8 cellular contexts compared by ENCODE assay signal in genomic region chr17:64262422-64263260, GRCh38. TPM values are rescaled to one million over a fixed set of nuclear protein-coding genes. Genes with fewer than 3 reads are reported as not detected.
DNase-seq lines count a peak whose midpoint lies in the region; ATAC-seq, FAIRE-seq and TF ChIP-seq lines count a peak whose summit lies in the region.

TEX2 (minus strand) TSS chr17:64263260; CDS start chr17:64214217, 49,043 bp downstream.

- no peaks in the 10 kb centered on the region for H3K9me3 ChIP-seq in osteoblast (ENCODE audit: low read depth, low read length)
- no peaks in the 10 kb centered on the region for H3K9me3 ChIP-seq in thyroid gland

- peak; percentile 30 to 83 for TF ChIP-seq POLR2A in thyroid gland (IDR thresholded peaks at IDR 0.05)

- peak; percentile 6 for ATAC-seq in GM18519 (IDR thresholded peaks at IDR 0.05; ENCODE audit: low FRiP score, unreplicated experiment)
- peak; percentile 27 for ATAC-seq in HG03045 (IDR thresholded peaks at IDR 0.05; ENCODE audit: unreplicated experiment)

- H3K36me3 ChIP-seq in osteoblast (ENCODE audit: insufficient read depth, low read length) (no peaks in the 10 kb centered on the region), thyroid gland (no peaks in the 10 kb centered on the region)

- H2AFZ ChIP-seq in osteoblast (ENCODE audit: low read length), result peak within 1 kb of the TSS; percentile 98

- intact Hi-C loops in thyroid gland (cut with DNase I), result loop anchor here (2.0 kb wide), 1 partner anchor 88 kb away; no protein-coding TSS in a partner anchor

- H3K27ac ChIP-seq in osteoblast (ENCODE audit: low read depth, low read length), result peak within 1 kb of the TSS; percentile 45
- H3K27ac ChIP-seq in thyroid gland, result peak within 1 kb of the TSS; percentile 53 to 89 (median 88)

- H3K27me3 ChIP-seq in osteoblast (ENCODE audit: insufficient read depth, low read length) (peaks cover 13% of the 10 kb centered on the region), thyroid gland (no peaks in the 10 kb centered on the region)

- peaks cover 44% of the 10 kb centered on the region for H3K79me2 ChIP-seq in osteoblast (ENCODE audit: insufficient read depth, low read length)

- DNase-seq in 8988T (peak; percentile 39), RCC 7860 (ENCODE audit: low spot score) (peak; percentile 10), activated gamma-delta T cell (lab: John Stamatoyannopoulos, UW) (peak; percentile 58), frontal cortex (ENCODE audit: low spot score in 2 of 2) (peak; percentile 34 to 46), osteoblast (ENCODE audit: insufficient read length, low spot score, missing footprints) (peak; percentile 90), thyroid gland (peak; percentile 69 to 71)

- H3K4me3 ChIP-seq in osteoblast (ENCODE audit: insufficient read depth, low read length), result peak within 1 kb of the TSS; percentile 86
- peak within 1 kb of the TSS; percentile 75 to 98 (median 96) for H3K4me3 ChIP-seq in thyroid gland (replicated peaks in 1 of 3)

- peaks cover 25% of the 10 kb centered on the region for H3K4me1 ChIP-seq in osteoblast (ENCODE audit: insufficient read depth, low read length)
- peaks cover 20 to 27% of the 10 kb centered on the region in 2 donors for H3K4me1 ChIP-seq in thyroid gland

- FAIRE-seq in RCC 7860 (lab: Jason Lieb, UNC) (no peak), frontal cortex (lab: Jason Lieb, UNC) (no peak)

- H3K4me2 ChIP-seq in osteoblast (ENCODE audit: insufficient read depth, low read length), result peak within 1 kb of the TSS; percentile 99

- 0% methylated on average over 41 to 42 of the region's 87 CpGs for WGBS in thyroid gland, 2 donors

- no peak for TF ChIP-seq CTCF in osteoblast (IDR thresholded peaks at IDR 0.05; ENCODE audit: extremely low read depth, low read depth, low read length)
- no peak for TF ChIP-seq CTCF in thyroid gland (IDR thresholded peaks at IDR 0.05)

- peaks cover 31% of the 10 kb centered on the region for H4K20me1 ChIP-seq in osteoblast (ENCODE audit: insufficient read depth, low read length)

RNA-seq across cellular contexts. Expression of gene TEX2, which starts in this region (rescaled TPM):
- total RNA-seq in frontal cortex (31.8 TPM), osteoblast (17.7 and 20.6 TPM in 2 replicates), thyroid gland (100 to 1,000 TPM in 1 of 4 donors, 10 to 100 TPM in 3; 63.9 to 101 (median 71.7) TPM)

Comparison
In these comparisons a context has a peak if more than half of its experiments do, and no peak if none do; other contexts are left out.
1. Peak in every context shown above with its lines: DNase-seq, ATAC-seq, H3K4me3 ChIP-seq and H3K27ac ChIP-seq.
2. DNase-seq: peak in every context shown above with its lines; median percentile 90 in osteoblast; 70 in thyroid gland; 58 in activated gamma-delta T cell; 40 in frontal cortex; 39 in 8988T; 10 in RCC 7860.